In the genomic region with DNA sequence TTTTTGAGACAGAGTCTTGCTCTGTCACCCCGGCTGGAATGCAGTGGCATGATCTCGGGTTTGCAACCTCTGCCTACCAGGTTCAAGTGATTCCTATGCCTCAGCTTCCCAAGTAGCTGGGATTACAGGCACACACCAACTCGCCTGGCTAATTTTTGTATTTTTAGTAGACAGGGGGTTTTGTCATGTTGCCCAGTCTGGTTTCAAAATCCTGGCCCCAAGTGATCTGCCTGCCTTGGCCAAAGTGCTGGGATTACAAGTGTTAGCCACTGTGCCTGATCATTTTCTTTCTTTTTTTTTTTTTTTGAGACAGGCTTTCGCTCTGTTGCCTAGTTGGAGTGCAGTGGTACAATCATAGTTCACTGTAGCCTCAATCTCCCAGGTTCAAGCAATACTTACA, we compare ENCODE assay signal across 23 cellular contexts.
"Had no signal": no experiment of that assay in that cellular context is flagged by ENCODE, and none has a peak within 500 bp of the region (broad histone marks: within the 10 kb centered on the region; RNA-seq: fewer than 3 reads in every experiment).

No MANE protein-coding gene starts in this region.

- DNase-seq: activated CD4-positive, alpha-beta T cell treated with anti-CD3 and anti-CD28 coated beads, Interleukin-2, amount 10 ng/mL, durations not matched to agents 24 days and 14 days; activated CD4-positive, alpha-beta T cell treated with anti-CD3 and anti-CD28 coated beads, Interleukin-2, amount 50 U/mL, for 4 hours; activated CD8-positive, alpha-beta T cell treated with anti-CD3 and anti-CD28 coated beads for 36 hours; activated effector memory CD4-positive, alpha-beta T cell treated with Interleukin-2 at 50 U/mL for 16 hours; activated naive CD4-positive, alpha-beta T cell treated with anti-CD3 and anti-CD28 coated beads, Interleukin-2, amount 10 ng/mL, durations not matched to agents 7 days and 5 days; activated naive CD8-positive, alpha-beta T cell treated with anti-CD3 and anti-CD28 coated beads, Interleukin-2, amount 50 U/mL, for 24 hours; activated T-cell treated with anti-CD3 and anti-CD28 coated beads, Interleukin-2, amount 50 U/mL, for 1 hour; anterior cingulate cortex; MM.1S; MV-4-11; NCI-H1092; NCI-H1436 treated with DMSO at 0.1 percent for 48 hours; NCI-H1694 treated with DMSO at 0.1 percent for 48 hours; NCI-H2029; NCI-H510A; NCI-H526; NCI-H748 treated with DMSO at 0.1 percent for 48 hours; NK-92 treated with Interleukin-12 subunit alpha and Interleukin-12 subunit beta, amount 100 ng/mL, for 24 hours; PC-3; RPMI8226; T1000 had no signal

- H3K27me3 ChIP-seq: Peyer's patch had no signal

- H3K4me3 ChIP-seq: Peyer's patch had no signal

- ATAC-seq: activated CD8-positive, alpha-beta T cell treated with anti-CD3 and anti-CD28 coated beads for 36 hours; activated naive CD8-positive, alpha-beta T cell treated with anti-CD3 and anti-CD28 coated beads, Interleukin-2, amount 50 U/mL, for 24 hours; PC-3 had no signal

- H3K4me1 ChIP-seq: Peyer's patch had no signal

- H3K27ac ChIP-seq: KMS-11, Peyer's patch had no signal

- H3K9me3 ChIP-seq: Peyer's patch had no signal
